24 cellular contexts compared by ENCODE assay signal in the genomic region with DNA sequence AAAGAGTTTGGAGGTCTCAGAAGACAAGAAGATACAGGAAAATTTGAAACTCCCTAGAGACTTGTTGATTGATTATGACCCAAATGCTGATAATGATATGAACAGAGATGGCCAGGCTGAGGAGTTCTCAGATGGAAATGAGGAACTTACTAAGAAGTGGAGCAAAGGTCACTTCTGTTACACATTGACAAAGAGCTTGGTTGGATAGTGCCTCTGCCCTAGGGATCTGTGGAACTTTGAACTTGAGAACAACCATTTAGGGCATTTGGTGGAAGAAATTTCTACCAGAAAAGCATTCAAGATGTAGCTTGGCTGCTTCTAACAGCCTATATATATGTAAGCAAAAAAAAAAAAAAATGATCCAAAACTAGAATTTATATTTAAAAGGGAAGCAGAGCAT. TPM values are rescaled to one million over a fixed set of nuclear protein-coding genes. Genes with fewer than 3 reads are reported as not detected.
"Had no signal": no experiment of that assay in that cellular context is flagged by ENCODE, and none has a peak within 500 bp of the region (broad histone marks: within the 10 kb centered on the region; RNA-seq: fewer than 3 reads in every experiment).

No MANE protein-coding gene starts in this region.

- FAIRE-seq: bronchial epithelial cell had no signal

- H3K4me1 Mint-ChIP-seq: activated CD4-positive, alpha-beta memory T cell treated with anti-CD3 and anti-CD28 coated beads, Interleukin-2, amount 10 ng/mL, durations not matched to agents 7 days and 5 days; activated CD4-positive, alpha-beta T cell treated with anti-CD3 and anti-CD28 coated beads, Interleukin-2, amount 10 ng/mL, durations not matched to agents 24 days and 14 days; activated naive CD4-positive, alpha-beta T cell treated with anti-CD3 and anti-CD28 coated beads, Interleukin-2, amount 10 ng/mL, durations not matched to agents 7 days and 5 days; natural killer cell had no signal

- H3K4me1 ChIP-seq: esophagus squamous epithelium, gastrocnemius medialis, lower lobe of right lung, right atrium auricular region, stomach, suprapubic skin, uterus had no signal

- H3K9me3 Mint-ChIP-seq: activated CD4-positive, alpha-beta memory T cell treated with anti-CD3 and anti-CD28 coated beads, Interleukin-2, amount 10 ng/mL, durations not matched to agents 7 days and 5 days; activated CD4-positive, alpha-beta T cell treated with anti-CD3 and anti-CD28 coated beads, Interleukin-2, amount 10 ng/mL, durations not matched to agents 24 days and 14 days had no signal

- H3K27me3 ChIP-seq: esophagus squamous epithelium, gastrocnemius medialis, right atrium auricular region, stomach, suprapubic skin, uterus had no signal

- H3K27ac Mint-ChIP-seq: activated CD4-positive, alpha-beta memory T cell treated with anti-CD3 and anti-CD28 coated beads, Interleukin-2, amount 10 ng/mL, durations not matched to agents 7 days and 5 days; activated CD4-positive, alpha-beta T cell treated with anti-CD3 and anti-CD28 coated beads, Interleukin-2, amount 10 ng/mL, durations not matched to agents 24 days and 14 days; activated naive CD4-positive, alpha-beta T cell treated with anti-CD3 and anti-CD28 coated beads, Interleukin-2, amount 10 ng/mL, durations not matched to agents 7 days and 5 days; activated T-cell treated with anti-CD3 and anti-CD28 coated beads, Interleukin-2, amount 50 U/mL, for 72 hours; natural killer cell; progenitor cell of endocrine pancreas had no signal

- H3K4me3 Mint-ChIP-seq: activated CD4-positive, alpha-beta memory T cell treated with anti-CD3 and anti-CD28 coated beads, Interleukin-2, amount 10 ng/mL, durations not matched to agents 7 days and 5 days; activated CD4-positive, alpha-beta T cell treated with anti-CD3 and anti-CD28 coated beads, Interleukin-2, amount 10 ng/mL, durations not matched to agents 24 days and 14 days; activated naive CD4-positive, alpha-beta T cell treated with anti-CD3 and anti-CD28 coated beads, Interleukin-2, amount 10 ng/mL, durations not matched to agents 7 days and 5 days; activated T-cell treated with anti-CD3 and anti-CD28 coated beads, Interleukin-2, amount 50 U/mL, for 72 hours; natural killer cell had no signal

- H3K36me3 ChIP-seq: esophagus squamous epithelium, gastrocnemius medialis, lower lobe of right lung, right atrium auricular region, stomach, suprapubic skin, uterus had no signal

- H3K36me3 Mint-ChIP-seq: activated naive CD4-positive, alpha-beta T cell treated with anti-CD3 and anti-CD28 coated beads, Interleukin-2, amount 10 ng/mL, durations not matched to agents 7 days and 5 days; natural killer cell had no signal

- ATAC-seq: activated CD4-positive, CD25-positive, alpha-beta regulatory T cell treated with anti-CD3 and anti-CD28 coated beads, Interleukin-2, amount 50 U/mL, for 24 hours; activated T-cell treated with anti-CD3 and anti-CD28 coated beads, Interleukin-2, amount 50 U/mL, for 72 hours; gastrocnemius medialis; lower lobe of right lung; natural killer cell had no signal

- H3K27ac ChIP-seq: coronary artery, esophagus squamous epithelium, gastrocnemius medialis, lower lobe of right lung, right atrium auricular region, stomach, suprapubic skin, uterus, VCaP had no signal

- H3K4me3 ChIP-seq: coronary artery, esophagus squamous epithelium, gastrocnemius medialis, lower lobe of right lung, right atrium auricular region, stomach, suprapubic skin, uterus had no signal

- DNase-seq: activated CD4-positive, alpha-beta memory T cell treated with anti-CD3 and anti-CD28 coated beads, Interleukin-2, amount 10 ng/mL, durations not matched to agents 7 days and 5 days; activated CD4-positive, alpha-beta T cell treated with anti-CD3 and anti-CD28 coated beads, Interleukin-2, amount 10 ng/mL, durations not matched to agents 24 days and 14 days; activated effector memory CD4-positive, alpha-beta T cell treated with Interleukin-2 at 50 U/mL for 16 hours; activated naive CD4-positive, alpha-beta T cell treated with anti-CD3 and anti-CD28 coated beads, Interleukin-2, amount 10 ng/mL, durations not matched to agents 7 days and 5 days; activated T-cell treated with anti-CD3 and anti-CD28 coated beads, Interleukin-2, amount 50 U/mL, for 72 hours; amygdala; esophagus squamous epithelium; gastrocnemius medialis; hypothalamus; lower lobe of right lung; natural killer cell; stimulated activated CD4-positive, alpha-beta T cell treated with anti-CD3 and anti-CD28 coated beads, Interleukin-12 subunit alpha, Interleukin-12 subunit beta, amount 100 ng/mL, for 4 hours; stomach; T-helper 1 cell; T-helper 9 cell; trophoblast cell; uterus had no signal

- H3K9me3 ChIP-seq: esophagus squamous epithelium, gastrocnemius medialis, lower lobe of right lung, right atrium auricular region, suprapubic skin, uterus had no signal

- H3K27me3 Mint-ChIP-seq: activated CD4-positive, alpha-beta memory T cell treated with anti-CD3 and anti-CD28 coated beads, Interleukin-2, amount 10 ng/mL, durations not matched to agents 7 days and 5 days; activated CD4-positive, alpha-beta T cell treated with anti-CD3 and anti-CD28 coated beads, Interleukin-2, amount 10 ng/mL, durations not matched to agents 24 days and 14 days; activated naive CD4-positive, alpha-beta T cell treated with anti-CD3 and anti-CD28 coated beads, Interleukin-2, amount 10 ng/mL, durations not matched to agents 7 days and 5 days; progenitor cell of endocrine pancreas had no signal

RNA-seq across cellular contexts. Expression of gene NAALADL2, which starts 48.9 kb away (rescaled TPM):
- total RNA-seq: activated CD4-positive, alpha-beta memory T cell treated with anti-CD3 and anti-CD28 coated beads, Interleukin-2, amount 10 ng/mL, durations not matched to agents 7 days and 5 days; activated CD4-positive, alpha-beta T cell treated with anti-CD3 and anti-CD28 coated beads, Interleukin-2, amount 10 ng/mL, durations not matched to agents 24 days and 14 days; natural killer cell had no signal
